18 cellular contexts compared by ENCODE assay signal in genomic region chr20:46650575-46651090, GRCh38. TPM values are rescaled to one million over a fixed set of nuclear protein-coding genes. Genes with fewer than 3 reads are reported as not detected.
DNase-seq lines count a peak whose midpoint lies in the region; ATAC-seq, FAIRE-seq and TF ChIP-seq lines count a peak whose summit lies in the region.
"Had no signal": no experiment of that assay in that cellular context is flagged by ENCODE, and none has a peak within 500 bp of the region (broad histone marks: within the 10 kb centered on the region; RNA-seq: fewer than 3 reads in every experiment).

No MANE protein-coding gene starts in this region.

- peak overlapping the region; percentile 13 for H2AFZ ChIP-seq in HepG2 (ENCODE audit: low read length)

- in situ Hi-C loops in HepG2 (cut with HindIII; ENCODE audit: extremely low pct_ligation_motif_present, low pct_unique_long_range_greater_than_20kb), result no loop called here

- FAIRE-seq in HepG2 (lab: Jason Lieb, UNC) (no peak), GM12892 (lab: Jason Lieb, UNC) (no peak)
- FAIRE-seq: urothelium cell line had no signal

- TF ChIP-seq RAD21 in HepG2 (CRISPR knock-in tag; IDR thresholded peaks at IDR 0.05), result no peak

- H3K27ac ChIP-seq in ectodermal cell (ENCODE audit: insufficient read depth, low read depth, low read length, poor library complexity, severe bottlenecking), result no peak overlapping the region
- H3K27ac ChIP-seq in HepG2 (ENCODE audit: extremely low read length, insufficient read depth, low read length), result peak overlapping the region; percentile 72
- peak overlapping the region; percentile 86 for H3K27ac ChIP-seq in temporal lobe (ENCODE audit: low read depth, low read length)
- H3K27ac ChIP-seq: ovary, SJSA1 had no signal

- no peak overlapping the region for H3K27ac Mint-ChIP-seq in stimulated activated memory B cell treated with anti-CD40 and anti-IgM and Interleukin-4, amounts not matched to agents 10 μg/mL and 1 μg/mL and 100 μg/mL, for 72 hours

- no peak for TF ChIP-seq CTCF in HepG2 (CRISPR knock-in tag; IDR thresholded peaks at IDR 0.05)

- WGBS in ectodermal cell, 2 experiments, result 83 to 87% methylated on average over 10 of the region's 10 CpGs
- WGBS in HepG2 (ENCODE audit: low lambda C conversion rate), result 54% methylated on average over 10 of the region's 10 CpGs

- H3K4me2 ChIP-seq in HepG2 (ENCODE audit: low read depth, low read length), result peak overlapping the region; percentile 84

- H3K27me3 Mint-ChIP-seq in stimulated activated memory B cell treated with anti-CD40 and anti-IgM and Interleukin-4, amounts not matched to agents 10 μg/mL and 1 μg/mL and 100 μg/mL, for 72 hours, result peaks cover 60% of the 10 kb centered on the region

- CTCF ChIA-PET in HepG2 (lab: Yijun Ruan, JAX; ENCODE audit: low intra/inter-chr PET ratio, low total read pairs), result interaction anchor here (1.4 to 3.9 kb wide), 2 partner anchors 30 to 88 kb away, joined by 3 to 20 read pairs; no protein-coding TSS in a partner anchor

- no peaks in the 10 kb centered on the region for H3K36me3 Mint-ChIP-seq in stimulated activated memory B cell treated with anti-CD40 and anti-IgM and Interleukin-4, amounts not matched to agents 10 μg/mL and 1 μg/mL and 100 μg/mL, for 72 hours

- no peaks in the 10 kb centered on the region for H3K36me3 ChIP-seq in NT2/D1 (ENCODE audit: insufficient read depth, insufficient read length, low read length)
- no peaks in the 10 kb centered on the region for H3K36me3 ChIP-seq in ectodermal cell (ENCODE audit: control insufficient read depth, insufficient read depth, low read length)
- peaks cover 0 to 1% of the 10 kb centered on the region in 2 experiments; a peak in 2 of 5 replicates for H3K36me3 ChIP-seq in HepG2 (replicated peaks in 1 of 2; ENCODE audit: control insufficient read depth in 1 of 2, insufficient read depth in 2 of 2, low read length in 2 of 2)
- H3K36me3 ChIP-seq: ovary, SJSA1 had no signal

- H3K27me3 ChIP-seq in NT2/D1 (ENCODE audit: insufficient read depth, insufficient read length), result peaks cover 34% of the 10 kb centered on the region
- H3K27me3 ChIP-seq in ectodermal cell (ENCODE audit: control insufficient read depth, insufficient read depth, low read length, poor library complexity, severe bottlenecking), result peaks cover 20% of the 10 kb centered on the region
- H3K27me3 ChIP-seq in HepG2 (ENCODE audit: control insufficient read depth in 1 of 2, insufficient read depth in 2 of 2, low read length in 2 of 2), result no peaks in the 10 kb centered on the region
- H3K27me3 ChIP-seq: ovary had no signal

- DNase-seq in NT2/D1 (ENCODE audit: low read depth, low spot score), result no peak
- DNase-seq in HepG2 (ENCODE audit: low spot score), result no peak
- DNase-seq in GM12892 (ENCODE audit: insufficient read length), result no peak
- DNase-seq: activated gamma-delta T cell; AML-193; cerebellar nuclear complex; GOT3; KBM-7; left colon; NCI-H2107; ovary; stimulated activated naive CD8-positive, alpha-beta T cell treated with anti-CD3 and anti-CD28 coated beads, Interleukin-15, Interleukin-2, amounts not matched to agents 100 U/mL and 50 U/mL, for 24 hours had no signal

- ATAC-seq in HepG2 (peak; percentile 18), HG02852 (IDR thresholded peaks at IDR 0.05; ENCODE audit: unreplicated experiment) (no peak)
- no peak for ATAC-seq in stimulated activated memory B cell treated with anti-CD40 and anti-IgM and Interleukin-4, amounts not matched to agents 10 μg/mL and 1 μg/mL and 100 μg/mL, for 72 hours
- ATAC-seq: left colon; stimulated activated naive CD8-positive, alpha-beta T cell treated with anti-CD3 and anti-CD28 coated beads, Interleukin-15, Interleukin-2, amounts not matched to agents 100 U/mL and 50 U/mL, for 24 hours had no signal

- intact Hi-C loops in HepG2 (cut with micrococcal nuclease; ENCODE audit: unreplicated experiment), result loop anchor here (1.0 to 2.0 kb wide), 5 partner anchors 12 to 91 kb away; no protein-coding TSS in a partner anchor

- POLR2A ChIA-PET in HepG2 (lab: Yijun Ruan, JAX), result interaction anchor here (0.7 to 7.6 kb wide), 16 partner anchors 12 to 708 kb away, joined by 3 to 72 read pairs (median 8); no protein-coding TSS in a partner anchor

- H3K4me1 Mint-ChIP-seq in stimulated activated memory B cell treated with anti-CD40 and anti-IgM and Interleukin-4, amounts not matched to agents 10 μg/mL and 1 μg/mL and 100 μg/mL, for 72 hours, result no peaks in the 10 kb centered on the region

- no peak overlapping the region for H3K4me3 Mint-ChIP-seq in stimulated activated memory B cell treated with anti-CD40 and anti-IgM and Interleukin-4, amounts not matched to agents 10 μg/mL and 1 μg/mL and 100 μg/mL, for 72 hours

- H3K4me1 ChIP-seq in NT2/D1 (ENCODE audit: insufficient read depth, insufficient read length), result peaks cover 7% of the 10 kb centered on the region
- peaks cover 15% of the 10 kb centered on the region for H3K4me1 ChIP-seq in ectodermal cell (ENCODE audit: control insufficient read depth, insufficient read depth, low read length)
- H3K4me1 ChIP-seq in HepG2 (ENCODE audit: insufficient read depth, low read length), result peaks cover 75% of the 10 kb centered on the region
- H3K4me1 ChIP-seq: SJSA1 had no signal

- no peaks in the 10 kb centered on the region for H4K20me1 ChIP-seq in HepG2 (ENCODE audit: insufficient read depth, low read length)

- H3K4me3 ChIP-seq in NT2/D1 (ENCODE audit: insufficient read length, low read depth), result peak overlapping the region; percentile 47
- peak overlapping the region; percentile 34 for H3K4me3 ChIP-seq in ectodermal cell (ENCODE audit: insufficient read depth, low read depth, low read length)
- peak overlapping the region; percentile 64 to 83 (median 66) for H3K4me3 ChIP-seq in HepG2 (replicated peaks in 1 of 3; ENCODE audit: insufficient read depth in 1 of 3, low read depth in 2 of 3, low read length in 3 of 3)
- H3K4me3 ChIP-seq: ovary, SJSA1 had no signal

- no peaks in the 10 kb centered on the region for H3K9me3 Mint-ChIP-seq in stimulated activated memory B cell treated with anti-CD40 and anti-IgM and Interleukin-4, amounts not matched to agents 10 μg/mL and 1 μg/mL and 100 μg/mL, for 72 hours

- H3K9me3 ChIP-seq in NT2/D1 (ENCODE audit: insufficient read depth, low read length) (no peaks in the 10 kb centered on the region), ectodermal cell (ENCODE audit: control insufficient read depth, low read length) (no peaks in the 10 kb centered on the region), HepG2 (ENCODE audit: low read length) (no peaks in the 10 kb centered on the region)
- H3K9me3 ChIP-seq: ovary, SJSA1 had no signal

- H3K79me2 ChIP-seq in HepG2 (ENCODE audit: insufficient read depth, low read length), result peaks cover 26% of the 10 kb centered on the region

- no TSS peak for BruUV-seq in HepG2 (replicated peaks; lab: Mats Ljungman, UMichigan)

- TF ChIP-seq EP300 in HepG2 (IDR thresholded peaks at IDR 0.05; ENCODE audit: low read depth in 2 of 2, low read length in 2 of 2), result no peak
- no peak for TF ChIP-seq EP300 in HepG2 (CRISPR knock-in tag; IDR thresholded peaks at IDR 0.05; ENCODE audit: borderline replicate concordance)

- H3K9ac ChIP-seq in NT2/D1 (ENCODE audit: insufficient read length, low read depth) (peak overlapping the region; percentile 73), HepG2 (ENCODE audit: insufficient read depth, low read depth, low read length) (peak overlapping the region; percentile 81)

- TF ChIP-seq POLR2A in HepG2 (IDR thresholded peaks at IDR 0.05; ENCODE audit: insufficient read depth in 1 of 2, low read depth in 2 of 2, low read length in 2 of 2) (no peak), GM12892 (IDR thresholded peaks at IDR 0.05; ENCODE audit: low read depth, low read length) (no peak)

RNA-seq across cellular contexts. Expression of gene SLC13A3, which starts 0.6 kb away (rescaled TPM):
- polyA plus RNA-seq in ectodermal cell (2013, experiment 1 of 4), result 9.9 TPM
- 11.6 TPM for polyA plus RNA-seq in ectodermal cell (2013, experiment 2 of 4)
- polyA plus RNA-seq in ectodermal cell (2013, experiment 3 of 4), result 6.1 TPM
- polyA plus RNA-seq in ectodermal cell (2013, experiment 4 of 4), result 5.7 TPM
- total RNA-seq in HepG2 (2016; rRNA removed; fragmentation: Illumina TruSeq; extraction: Trizol) (27.9 and 66.5 TPM in 2 replicates), temporal lobe (7.9 TPM)
- 23.8 and 30.4 TPM in 2 replicates for total RNA-seq in HepG2 (2016; cell fraction: cytosol; rRNA removed; fragmentation: Illumina TruSeq; extraction: Trizol; ENCODE audit: low read depth)
- 29.2 and 65.4 TPM in 2 replicates for total RNA-seq in HepG2 (2016; cell fraction: insoluble cytoplasmic fraction; rRNA removed; fragmentation: Illumina TruSeq; extraction: Trizol)
- 25.6 and 35.7 TPM in 2 replicates for total RNA-seq in HepG2 (2016; cell fraction: membrane; rRNA removed; fragmentation: Illumina TruSeq; extraction: Trizol)
- 59.9 and 65.1 TPM in 2 replicates for total RNA-seq in HepG2 (2016; cell fraction: nucleus; rRNA removed; fragmentation: Illumina TruSeq; extraction: Trizol)
- 63.3 and 76.0 TPM in 2 replicates for polyA plus RNA-seq in HepG2 (2011; rRNA removed)
- 40.8 and 74.9 TPM in 2 replicates for polyA plus RNA-seq in HepG2 (2011; cell fraction: cytosol; rRNA removed)
- 88.1 and 138 TPM in 2 replicates for polyA plus RNA-seq in HepG2 (2011; cell fraction: nucleus; rRNA removed)
- polyA plus RNA-seq in HepG2 (2012), result 42.2 and 59.1 TPM in 2 replicates
- polyA plus RNA-seq in HepG2 (2016; cell fraction: cytosol; fragmentation: Illumina TruSeq; extraction: Trizol; ENCODE audit: low read depth), result 25.1 and 35.1 TPM in 2 replicates
- polyA plus RNA-seq in HepG2 (2016; cell fraction: insoluble cytoplasmic fraction; fragmentation: Illumina TruSeq; extraction: Trizol; ENCODE audit: low read depth), result 30.5 and 31.8 TPM in 2 replicates
- 24.6 and 30.2 TPM in 2 replicates for polyA plus RNA-seq in HepG2 (2016; cell fraction: membrane; fragmentation: Illumina TruSeq; extraction: Trizol; ENCODE audit: low read depth)
- polyA plus RNA-seq in HepG2 (2016; cell fraction: nucleus; fragmentation: Illumina TruSeq; extraction: Trizol; ENCODE audit: insufficient read depth, low read depth), result 99.0 and 99.2 TPM in 2 replicates
- polyA minus RNA-seq in HepG2 (2011; rRNA and poly(A)+ RNA removed; ENCODE audit: low replicate concordance), result 0.42 and 193 TPM in 2 replicates
- 32.3 and 43.5 TPM in 2 replicates for polyA minus RNA-seq in HepG2 (2011; cell fraction: cytosol; rRNA and poly(A)+ RNA removed)
- polyA minus RNA-seq in HepG2 (2011; cell fraction: nucleus; rRNA and poly(A)+ RNA removed), result 50.4 and 63.9 TPM in 2 replicates
- polyA plus RNA-seq in GM12892 (2012; ENCODE audit: missing spikeins), result 0.15 TPM
- total RNA-seq: SJSA1 had no signal

RNA-seq across cellular contexts. Expression of gene TP53RK, which starts 38.6 kb away (rescaled TPM):
- 21.2 TPM for polyA plus RNA-seq in ectodermal cell (2013, experiment 1 of 4)
- 20.2 TPM for polyA plus RNA-seq in ectodermal cell (2013, experiment 2 of 4)
- 12.4 TPM for polyA plus RNA-seq in ectodermal cell (2013, experiment 3 of 4)
- 16.1 TPM for polyA plus RNA-seq in ectodermal cell (2013, experiment 4 of 4)
- total RNA-seq in HepG2 (2016; rRNA removed; fragmentation: Illumina TruSeq; extraction: Trizol) (25.5 and 31.0 TPM in 2 replicates), temporal lobe (41.8 TPM)
- total RNA-seq in HepG2 (2016; cell fraction: cytosol; rRNA removed; fragmentation: Illumina TruSeq; extraction: Trizol; ENCODE audit: low read depth), result 5.6 and 7.0 TPM in 2 replicates
- 26.0 and 33.1 TPM in 2 replicates for total RNA-seq in HepG2 (2016; cell fraction: insoluble cytoplasmic fraction; rRNA removed; fragmentation: Illumina TruSeq; extraction: Trizol)
- 12.6 and 14.4 TPM in 2 replicates for total RNA-seq in HepG2 (2016; cell fraction: membrane; rRNA removed; fragmentation: Illumina TruSeq; extraction: Trizol)
- 15.4 and 17.9 TPM in 2 replicates for total RNA-seq in HepG2 (2016; cell fraction: nucleus; rRNA removed; fragmentation: Illumina TruSeq; extraction: Trizol)
- polyA plus RNA-seq in HepG2 (2011; rRNA removed), result 11.3 and 12.9 TPM in 2 replicates
- 9.0 and 10.2 TPM in 2 replicates for polyA plus RNA-seq in HepG2 (2011; cell fraction: cytosol; rRNA removed)
- 4.4 and 5.3 TPM in 2 replicates for polyA plus RNA-seq in HepG2 (2011; cell fraction: nucleus; rRNA removed)
- 10.7 and 12.3 TPM in 2 replicates for polyA plus RNA-seq in HepG2 (2012)
- polyA plus RNA-seq in HepG2 (2016; cell fraction: cytosol; fragmentation: Illumina TruSeq; extraction: Trizol; ENCODE audit: low read depth), result 3.9 and 4.7 TPM in 2 replicates
- 28.1 and 30.7 TPM in 2 replicates for polyA plus RNA-seq in HepG2 (2016; cell fraction: insoluble cytoplasmic fraction; fragmentation: Illumina TruSeq; extraction: Trizol; ENCODE audit: low read depth)
- 7.3 and 9.0 TPM in 2 replicates for polyA plus RNA-seq in HepG2 (2016; cell fraction: membrane; fragmentation: Illumina TruSeq; extraction: Trizol; ENCODE audit: low read depth)
- 18.2 and 18.6 TPM in 2 replicates for polyA plus RNA-seq in HepG2 (2016; cell fraction: nucleus; fragmentation: Illumina TruSeq; extraction: Trizol; ENCODE audit: insufficient read depth, low read depth)
- polyA minus RNA-seq in HepG2 (2011; rRNA and poly(A)+ RNA removed; ENCODE audit: low replicate concordance), result 9.2 and 11.2 TPM in 2 replicates
- 10.6 and 11.6 TPM in 2 replicates for polyA minus RNA-seq in HepG2 (2011; cell fraction: cytosol; rRNA and poly(A)+ RNA removed)
- polyA minus RNA-seq in HepG2 (2011; cell fraction: nucleus; rRNA and poly(A)+ RNA removed), result 12.6 and 13.1 TPM in 2 replicates
- 13.5 TPM for polyA plus RNA-seq in GM12892 (2012; ENCODE audit: missing spikeins)

RNA-seq across cellular contexts. Expression of gene SLC2A10, which starts 58.8 kb away (rescaled TPM):
- polyA plus RNA-seq in ectodermal cell (2013, experiment 1 of 4), result 11.4 TPM
- 11.1 TPM for polyA plus RNA-seq in ectodermal cell (2013, experiment 2 of 4)
- 9.4 TPM for polyA plus RNA-seq in ectodermal cell (2013, experiment 3 of 4)
- polyA plus RNA-seq in ectodermal cell (2013, experiment 4 of 4), result 9.7 TPM
- total RNA-seq in HepG2 (2016; rRNA removed; fragmentation: Illumina TruSeq; extraction: Trizol) (9.6 and 16.0 TPM in 2 replicates), temporal lobe (5.4 TPM)
- 12.4 and 15.5 TPM in 2 replicates for total RNA-seq in HepG2 (2016; cell fraction: cytosol; rRNA removed; fragmentation: Illumina TruSeq; extraction: Trizol; ENCODE audit: low read depth)
- total RNA-seq in HepG2 (2016; cell fraction: insoluble cytoplasmic fraction; rRNA removed; fragmentation: Illumina TruSeq; extraction: Trizol), result 7.8 and 15.9 TPM in 2 replicates
- 13.5 and 14.9 TPM in 2 replicates for total RNA-seq in HepG2 (2016; cell fraction: membrane; rRNA removed; fragmentation: Illumina TruSeq; extraction: Trizol)
- 16.7 and 19.1 TPM in 2 replicates for total RNA-seq in HepG2 (2016; cell fraction: nucleus; rRNA removed; fragmentation: Illumina TruSeq; extraction: Trizol)
- polyA plus RNA-seq in HepG2 (2011; rRNA removed), result 16.7 and 18.4 TPM in 2 replicates
- 13.3 and 15.0 TPM in 2 replicates for polyA plus RNA-seq in HepG2 (2011; cell fraction: cytosol; rRNA removed)
- 17.7 and 19.3 TPM in 2 replicates for polyA plus RNA-seq in HepG2 (2011; cell fraction: nucleus; rRNA removed)
- polyA plus RNA-seq in HepG2 (2012), result 9.6 and 17.7 TPM in 2 replicates
- 13.4 and 16.9 TPM in 2 replicates for polyA plus RNA-seq in HepG2 (2016; cell fraction: cytosol; fragmentation: Illumina TruSeq; extraction: Trizol; ENCODE audit: low read depth)
- 8.0 and 9.1 TPM in 2 replicates for polyA plus RNA-seq in HepG2 (2016; cell fraction: insoluble cytoplasmic fraction; fragmentation: Illumina TruSeq; extraction: Trizol; ENCODE audit: low read depth)
- 10.5 and 11.4 TPM in 2 replicates for polyA plus RNA-seq in HepG2 (2016; cell fraction: membrane; fragmentation: Illumina TruSeq; extraction: Trizol; ENCODE audit: low read depth)
- polyA plus RNA-seq in HepG2 (2016; cell fraction: nucleus; fragmentation: Illumina TruSeq; extraction: Trizol; ENCODE audit: insufficient read depth, low read depth), result 19.6 and 21.1 TPM in 2 replicates
- polyA minus RNA-seq in HepG2 (2011; rRNA and poly(A)+ RNA removed; ENCODE audit: low replicate concordance), result 56.1 TPM in 1 of 2 replicates, not detected in the other
- 17.8 and 20.0 TPM in 2 replicates for polyA minus RNA-seq in HepG2 (2011; cell fraction: cytosol; rRNA and poly(A)+ RNA removed)
- polyA minus RNA-seq in HepG2 (2011; cell fraction: nucleus; rRNA and poly(A)+ RNA removed), result 22.7 and 27.8 TPM in 2 replicates
- not detected for polyA plus RNA-seq in GM12892 (2012; ENCODE audit: missing spikeins)
